ENCODE assay signal across 13 cellular contexts in genomic region chr18:23784811-23785245, GRCh38.
DNase-seq lines count a peak whose midpoint lies in the region; ATAC-seq, FAIRE-seq and TF ChIP-seq lines count a peak whose summit lies in the region.
"Had no signal": no experiment of that assay in that cellular context is flagged by ENCODE, and none has a peak within 500 bp of the region (broad histone marks: within the 10 kb centered on the region; RNA-seq: fewer than 3 reads in every experiment).

No MANE protein-coding gene starts in this region.

- no peak overlapping the region for H4K5ac ChIP-seq in mesendoderm (ENCODE audit: low read length)

- TF ChIP-seq RAD21 in HepG2 (CRISPR knock-in tag; IDR thresholded peaks at IDR 0.05): no peak

- in situ Hi-C loops in HepG2 (cut with HindIII; ENCODE audit: extremely low pct_ligation_motif_present, low pct_unique_long_range_greater_than_20kb): no loop called here

- FAIRE-seq in HTR-8/SVneo (lab: Jason Lieb, UNC): no peak
- no peak for FAIRE-seq in HepG2 (lab: Jason Lieb, UNC)
- FAIRE-seq: D721Med had no signal

- TF ChIP-seq CTCF in AG10803 (conservative IDR thresholded peaks at IDR 0.05; ENCODE audit: low read length) (no peak), HepG2 (CRISPR knock-in tag; IDR thresholded peaks at IDR 0.05) (no peak)

- ATAC-seq in GM18868 (IDR thresholded peaks at IDR 0.05; ENCODE audit: unreplicated experiment) (no peak), HepG2 (no peak), GM19023 (IDR thresholded peaks at IDR 0.05; ENCODE audit: unreplicated experiment) (no peak), HG02798 (IDR thresholded peaks at IDR 0.05; ENCODE audit: poor library complexity, unreplicated experiment) (no peak)
- ATAC-seq: activated naive CD4-positive, alpha-beta T cell treated with anti-CD3 and anti-CD28 coated beads, Interleukin-2, amount 50 U/mL, for 72 hours; lower lobe of right lung had no signal

- H3K4me2 ChIP-seq in mesendoderm (ENCODE audit: low read length): no peak overlapping the region
- H3K4me2 ChIP-seq in HepG2 (ENCODE audit: low read depth, low read length): no peak overlapping the region

- H3K79me1 ChIP-seq in mesendoderm (ENCODE audit: low read length): no peaks in the 10 kb centered on the region

- H3K36me3 ChIP-seq in mesendoderm (ENCODE audit: control insufficient read depth, insufficient read depth, low read length) (no peaks in the 10 kb centered on the region), HepG2 (replicated peaks in 1 of 2; ENCODE audit: control insufficient read depth in 1 of 2, insufficient read depth in 2 of 2, low read length in 2 of 2) (no peaks in the 10 kb centered on the region)
- H3K36me3 ChIP-seq: lower lobe of right lung had no signal

- no peak overlapping the region for H3K23ac ChIP-seq in mesendoderm (ENCODE audit: low read length)

- intact Hi-C loops in HepG2 (cut with micrococcal nuclease; ENCODE audit: unreplicated experiment): no loop called here

- no CpG with 5 or more reads among the region's 1 CpG for WGBS in mesendoderm (ENCODE audit: extremely low coverage, insufficient coverage, low lambda C conversion rate)
- WGBS in HepG2 (ENCODE audit: low lambda C conversion rate): no CpG with 5 or more reads among the region's 1 CpG

- no peak overlapping the region for H3K4ac ChIP-seq in mesendoderm (ENCODE audit: low read depth, low read length)

- H2BK15ac ChIP-seq in mesendoderm (replicated peaks; ENCODE audit: low read depth): no peak overlapping the region

- H2BK5ac ChIP-seq in mesendoderm (ENCODE audit: low read length): no peak overlapping the region

- H3K4me3 ChIP-seq in AG10803 (ENCODE audit: low read length) (no peak overlapping the region), mesendoderm (ENCODE audit: low read length) (no peak overlapping the region), HepG2 (replicated peaks in 1 of 3; ENCODE audit: insufficient read depth in 1 of 3, low read depth in 2 of 3, low read length in 3 of 3) (no peak overlapping the region)
- H3K4me3 ChIP-seq: lower lobe of right lung had no signal

- no peak overlapping the region for H3K56ac ChIP-seq in mesendoderm (ENCODE audit: low read length)

- no peak overlapping the region for H4K8ac ChIP-seq in mesendoderm (ENCODE audit: low read depth, low read length)

- H3K9ac ChIP-seq in mesendoderm (ENCODE audit: low read length) (no peak overlapping the region), HepG2 (ENCODE audit: insufficient read depth, low read depth, low read length) (no peak overlapping the region)

- no peaks in the 10 kb centered on the region for H3K9me3 ChIP-seq in HepG2 (ENCODE audit: low read length)
- H3K9me3 ChIP-seq: lower lobe of right lung had no signal

- no peaks in the 10 kb centered on the region for H3K27me3 ChIP-seq in mesendoderm (ENCODE audit: insufficient read depth, low read length, poor library complexity)
- peaks cover 0 to 2% of the 10 kb centered on the region in 2 experiments; a peak in 1 of 5 replicates for H3K27me3 ChIP-seq in HepG2 (ENCODE audit: control insufficient read depth in 1 of 2, insufficient read depth in 2 of 2, low read length in 2 of 2)

- no peaks in the 10 kb centered on the region for H4K20me1 ChIP-seq in HepG2 (ENCODE audit: insufficient read depth, low read length)

- H3K79me2 ChIP-seq in mesendoderm (ENCODE audit: control insufficient read depth, insufficient read depth, low read length): no peaks in the 10 kb centered on the region
- no peaks in the 10 kb centered on the region for H3K79me2 ChIP-seq in HepG2 (ENCODE audit: insufficient read depth, low read length)

- H3K4me1 ChIP-seq in mesendoderm (ENCODE audit: control insufficient read depth, low read depth, low read length) (no peaks in the 10 kb centered on the region), HepG2 (ENCODE audit: insufficient read depth, low read length) (no peaks in the 10 kb centered on the region)
- H3K4me1 ChIP-seq: lower lobe of right lung had no signal

- BruUV-seq in HepG2 (replicated peaks; lab: Mats Ljungman, UMichigan): no TSS peak

- POLR2A ChIA-PET in HepG2 (lab: Yijun Ruan, JAX): no interaction called here

- H3K18ac ChIP-seq in mesendoderm (ENCODE audit: low read length): no peak overlapping the region

- CTCF ChIA-PET in HepG2 (lab: Yijun Ruan, JAX; ENCODE audit: low intra/inter-chr PET ratio, low total read pairs): no interaction called here

- peak; percentile 81 for DNase-seq in AG10803 (ENCODE audit: low read depth)
- DNase-seq in HTR-8/SVneo (ENCODE audit: insufficient read length, low spot score): peak; percentile 13
- peak; percentile 94 for DNase-seq in dermis blood vessel endothelial cell
- DNase-seq in mesendoderm: peak; percentile 71
- DNase-seq in HepG2 (ENCODE audit: low spot score): no peak
- DNase-seq: activated CD4-positive, alpha-beta T cell treated with anti-CD3 and anti-CD28 coated beads, Interleukin-2, amount 50 U/mL, for 1 hour; Kasumi-1; lower lobe of right lung had no signal

- no peak overlapping the region for H2AFZ ChIP-seq in HepG2 (ENCODE audit: low read length)

- H2AK5ac ChIP-seq in mesendoderm (ENCODE audit: low read length): no peak overlapping the region

- TF ChIP-seq EP300 in HepG2 (IDR thresholded peaks at IDR 0.05; ENCODE audit: low read depth in 2 of 2, low read length in 2 of 2) (no peak), HepG2 (CRISPR knock-in tag; IDR thresholded peaks at IDR 0.05; ENCODE audit: borderline replicate concordance) (no peak)

- no peak for TF ChIP-seq POLR2A in HepG2 (IDR thresholded peaks at IDR 0.05; ENCODE audit: insufficient read depth in 1 of 2, low read depth in 2 of 2, low read length in 2 of 2)

- H3K27ac ChIP-seq in mesendoderm (ENCODE audit: low read depth, low read length) (no peak overlapping the region), HepG2 (ENCODE audit: extremely low read length, insufficient read depth, low read length) (no peak overlapping the region)
- H3K27ac ChIP-seq: lower lobe of right lung had no signal

- no peak overlapping the region for H2BK120ac ChIP-seq in mesendoderm (ENCODE audit: low read depth, low read length)

TF ChIP-seq in HepG2, 621 proteins besides CTCF, POLR2A, EP300 and RAD21:
- TF ChIP-seq CREB1 (IDR thresholded peaks at IDR 0.05) (no peak), CREB1 (CRISPR knock-in tag; IDR thresholded peaks at IDR 0.05) (no peak), NFYB (CRISPR knock-in tag; IDR thresholded peaks at IDR 0.05) (no peak), ZNF331 (CRISPR knock-in tag; IDR thresholded peaks at IDR 0.05) (no peak), ETV6 (CRISPR knock-in tag; conservative IDR thresholded peaks at IDR 0.05) (no peak), MTF2 (CRISPR knock-in tag; IDR thresholded peaks at IDR 0.05; ENCODE audit: borderline replicate concordance) (no peak), HMG20B (CRISPR knock-in tag; conservative IDR thresholded peaks at IDR 0.05) (no peak), DMAP1 (CRISPR knock-in tag; IDR thresholded peaks at IDR 0.05) (no peak), HNRNPUL1 (IDR thresholded peaks at IDR 0.05; ENCODE audit: low read depth, low read length) (no peak), ELF3 (CRISPR knock-in tag; IDR thresholded peaks at IDR 0.05) (no peak), ZNF724P (CRISPR knock-in tag; IDR thresholded peaks at IDR 0.05; ENCODE audit: borderline replicate concordance) (no peak), DRAP1 (CRISPR knock-in tag; IDR thresholded peaks at IDR 0.05) (no peak), KDM6A (CRISPR knock-in tag; IDR thresholded peaks at IDR 0.05; ENCODE audit: low read depth) (no peak), PHF5A (CRISPR knock-in tag; IDR thresholded peaks at IDR 0.05; ENCODE audit: low read depth, unreplicated experiment) (no peak), ZNF44 (CRISPR knock-in tag; IDR thresholded peaks at IDR 0.05) (no peak), SOX13 (IDR thresholded peaks at IDR 0.05) (no peak), SOX13 (CRISPR knock-in tag; conservative IDR thresholded peaks at IDR 0.05 in 1 of 2, IDR thresholded peaks at IDR 0.05 in 1 of 2) (no peak), NR3C1 (CRISPR knock-in tag; IDR thresholded peaks at IDR 0.05) (no peak), ZFAT (CRISPR knock-in tag; conservative IDR thresholded peaks at IDR 0.05) (no peak), ZSCAN30 (CRISPR knock-in tag; IDR thresholded peaks at IDR 0.05) (no peak), CCDC6 (CRISPR knock-in tag; IDR thresholded peaks at IDR 0.05) (no peak)
